ENCODE assay signal across 1 cellular context in the genomic region with DNA sequence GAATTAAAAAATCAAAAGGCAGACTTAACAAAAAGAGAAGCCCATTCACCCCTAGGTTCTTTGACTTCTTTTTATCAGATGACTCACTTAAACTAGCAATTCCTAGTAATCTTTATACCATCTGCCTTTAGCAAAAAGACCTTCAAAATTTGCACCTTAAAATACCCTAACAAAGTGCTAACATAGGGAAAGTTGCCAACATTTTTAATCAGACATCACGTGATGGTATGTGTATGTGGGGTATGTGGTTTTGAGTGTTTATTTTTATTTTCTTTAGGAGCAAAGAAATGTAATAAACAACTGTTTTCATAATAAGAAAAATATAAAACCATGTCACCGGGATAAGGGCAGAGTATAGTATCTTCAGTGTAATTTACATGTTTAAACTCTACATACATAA. TPM values are rescaled to one million over a fixed set of nuclear protein-coding genes. Genes with fewer than 3 reads are reported as not detected.
"Had no signal": no experiment of that assay in that cellular context is flagged by ENCODE, and none has a peak within 500 bp of the region (broad histone marks: within the 10 kb centered on the region; RNA-seq: fewer than 3 reads in every experiment).

No MANE protein-coding gene starts in this region.

RNA-seq across cellular contexts. Expression of gene ANKRD18B, which starts 30.2 kb away (rescaled TPM):
- total RNA-seq: HT-29 had no signal
